ENCODE assay signal across 8 cellular contexts in the genomic region with DNA sequence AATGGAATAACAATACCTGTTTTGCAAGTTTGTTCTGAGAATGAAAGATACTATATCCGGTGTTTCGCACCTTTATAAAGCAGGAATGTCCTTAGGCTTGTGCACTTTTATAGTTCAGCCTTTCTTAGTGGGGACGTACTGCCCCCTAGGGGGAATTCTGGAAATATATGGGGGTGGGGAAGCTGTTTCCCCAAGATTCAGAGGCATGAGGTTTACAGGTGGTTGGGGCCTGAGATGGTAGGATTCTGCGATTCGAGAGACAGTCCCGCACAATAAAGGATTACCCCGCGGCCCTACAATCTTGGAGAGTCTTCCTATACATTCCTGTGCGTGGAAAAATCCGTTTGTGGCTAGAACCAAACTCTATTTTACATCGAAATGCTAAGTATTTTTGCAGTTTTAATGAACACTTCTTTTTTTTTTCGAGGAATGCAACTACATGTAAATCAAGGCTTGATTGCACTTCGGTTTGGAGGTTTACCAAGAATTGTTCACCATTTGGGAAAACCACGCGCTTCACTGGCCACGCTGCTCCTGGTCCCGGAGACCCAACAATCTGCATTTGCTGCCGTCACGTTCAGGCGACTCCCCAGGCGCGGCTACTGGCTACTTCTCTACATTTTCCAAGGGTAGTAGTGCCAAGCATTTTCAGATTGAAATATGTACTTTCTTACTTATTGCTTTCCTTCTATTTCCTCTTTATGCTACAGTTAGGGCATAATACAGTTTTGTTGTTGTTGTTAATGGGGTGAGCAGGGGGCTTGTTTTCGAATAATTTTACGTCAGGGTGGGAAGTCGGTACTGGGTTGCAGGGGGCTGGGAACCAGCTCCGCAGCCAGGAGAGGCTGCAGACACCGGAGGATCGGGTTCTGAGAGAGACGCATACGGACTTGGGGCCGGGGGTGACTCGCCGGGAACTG. TPM values are rescaled to one million over a fixed set of nuclear protein-coding genes. Genes with fewer than 3 reads are reported as not detected.
DNase-seq lines count a peak whose midpoint lies in the region; ATAC-seq and TF ChIP-seq lines count a peak whose summit lies in the region.

No MANE protein-coding gene starts in this region.

- H3K27me3 Mint-ChIP-seq in T-cell, result peaks cover 4% of the 10 kb centered on the region in 2 donors

- no peaks in the 10 kb centered on the region for H3K9me3 ChIP-seq in hepatocyte (ENCODE audit: low read depth)

- peak overlapping the region; percentile 80 to 89 (median 86) for H3K4me3 Mint-ChIP-seq in T-cell

- CTCF ChIA-PET in T-cell (lab: Charles Lee), result interaction anchor here (0.6 to 1.6 kb wide), 13 partner anchors 9 to 1002 kb away, joined by 3 to 12 read pairs (median 4); no protein-coding TSS in a partner anchor

- POLR2A ChIA-PET in T-cell (lab: Charles Lee), result no interaction called here

- WGBS in hepatocyte (ENCODE audit: low lambda C conversion rate, missing lambda C conversion rate), result 3% methylated on average over 33 of the region's 33 CpGs

- H3K9me3 Mint-ChIP-seq in T-cell, result no peaks in the 10 kb centered on the region

- peak; percentile 62 for DNase-seq in EH (ENCODE audit: low read depth)
- DNase-seq in H7, result peak; percentile 86
- DNase-seq in NCI-H1105 treated with DMSO at 0.1 percent for 48 hours (lab: John Stamatoyannopoulos, UW), result peak; percentile 59
- peak in 33 of 34 experiments; percentile 3 to 63 (median 38) for DNase-seq in T-cell
- peak; percentile 45 for DNase-seq in astrocyte of the cerebellum (ENCODE audit: low read depth)
- peak; percentile 83 for DNase-seq in hepatocyte (ENCODE audit: low spot score)
- DNase-seq in retina, result peak; percentile 80
- no peak for DNase-seq in NCI-H1048 (lab: John Stamatoyannopoulos, UW)

- H3K27me3 ChIP-seq in H7 (ENCODE audit: control insufficient read depth, insufficient read depth, low read length) (peaks cover 6% of the 10 kb centered on the region; the same call in 1 of the 2 replicates), hepatocyte (no peaks in the 10 kb centered on the region)

- no peaks in the 10 kb centered on the region for H3K9me2 ChIP-seq in hepatocyte (replicated peaks; ENCODE audit: insufficient read depth)

- ATAC-seq in T-cell (replicated peaks in 1 of 4), result peak; percentile 58 to 77 (median 71)

- TF ChIP-seq CTCF in astrocyte of the cerebellum (IDR thresholded peaks at IDR 0.05; ENCODE audit: low read depth, low read length, missing control alignments) (peak; percentile 83), hepatocyte (IDR thresholded peaks at IDR 0.05; ENCODE audit: poor library complexity) (peak; percentile 90)

- in situ Hi-C loops in astrocyte of the cerebellum (cut with HindIII; ENCODE audit: low sequenced_read_pairs), result no loop called here

- peak overlapping the region; percentile 97 for H2AFZ ChIP-seq in hepatocyte

- peak overlapping the region; percentile 98 for H3K4me2 ChIP-seq in hepatocyte

- peaks cover 15 to 22% (median 20%) of the 10 kb centered on the region in 3 donors for H3K4me1 Mint-ChIP-seq in T-cell

- no peaks in the 10 kb centered on the region for H3K4me1 ChIP-seq in hepatocyte (ENCODE audit: insufficient read depth)

- no peaks in the 10 kb centered on the region for H4K20me1 ChIP-seq in hepatocyte (ENCODE audit: insufficient read depth, poor library complexity, severe bottlenecking)

- H3K36me3 ChIP-seq in H7 (replicated peaks; ENCODE audit: control insufficient read depth, insufficient read depth, low read length) (peaks cover 8% of the 10 kb centered on the region), hepatocyte (replicated peaks; ENCODE audit: insufficient read depth, low read depth) (no peaks in the 10 kb centered on the region)

- H3K79me2 ChIP-seq in hepatocyte, result no peaks in the 10 kb centered on the region

- H3K27ac Mint-ChIP-seq in T-cell, result peak overlapping the region in 1 of 2 donors; percentile 17

- H3K4me3 ChIP-seq in H7 (ENCODE audit: insufficient read depth, low read depth, low read length) (peak overlapping the region; percentile 58), astrocyte of the cerebellum (ENCODE audit: low read depth, low read length) (peak overlapping the region; percentile 66), hepatocyte (peak overlapping the region; percentile 100)

- no peak overlapping the region for H3K27ac ChIP-seq in hepatocyte

- H3K36me3 Mint-ChIP-seq in T-cell, result peaks cover 18% of the 10 kb centered on the region

RNA-seq across cellular contexts. Expression of a gene that starts 0.8 kb away (rescaled TPM):
- total RNA-seq in H7 (2014; rRNA removed; shearing (Covaris generic)), result 0.28 TPM in 1 of 2 replicates, not detected in the other
- total RNA-seq in T-cell (under 1 TPM in 1 of 5 donors, not detected in 4; 0.09 TPM), hepatocyte (1.1 and 1.3 TPM in 2 replicates)
- 1.2 and 1.3 TPM in 2 replicates for polyA plus RNA-seq in hepatocyte

RNA-seq across cellular contexts. Expression of a gene that starts 31.4 kb away (rescaled TPM):
- total RNA-seq in H7 (2014; rRNA removed; shearing (Covaris generic)), result 27.0 and 39.2 TPM in 2 replicates
- total RNA-seq in T-cell (1 to 10 TPM; 2.8 to 7.9 (median 4.3) TPM), hepatocyte (11.0 and 11.2 TPM in 2 replicates)
- 11.0 and 15.3 TPM in 2 replicates for polyA plus RNA-seq in hepatocyte
